Comparison of ENCODE assay signal across 8 cellular contexts in genomic region chr7:130941322-130942210, GRCh38.
DNase-seq lines count a peak whose midpoint lies in the region; ATAC-seq and TF ChIP-seq lines count a peak whose summit lies in the region.

No MANE protein-coding gene starts in this region.

- H3K9me3 ChIP-seq in HEK293 (ENCODE audit: control insufficient read depth, insufficient read depth, low read depth, low read length) (no peaks in the 10 kb centered on the region), endocrine pancreas (ENCODE audit: control insufficient read depth, low read length) (no peaks in the 10 kb centered on the region)

- no peaks in the 10 kb centered on the region for H3K36me3 Mint-ChIP-seq in neural crest cell (ENCODE audit: low read depth)

- POLR2A ChIA-PET in HEK293 (lab: Yijun Ruan, JAX), result no interaction called here

- CTCF ChIA-PET in HEK293 (lab: Yijun Ruan, JAX), result interaction anchor here (0.5 to 0.7 kb wide), 3 partner anchors 25 to 911 kb away, joined by 3 to 4 read pairs (median 3); no protein-coding TSS in a partner anchor

- no peak overlapping the region; the same call in 1 of the 2 replicates for H3K4me3 ChIP-seq in HEK293 (ENCODE audit: low read depth, low read length)
- H3K4me3 ChIP-seq in endocrine pancreas (ENCODE audit: control insufficient read depth, insufficient read depth, low read length), result peak overlapping the region; percentile 90

- no peak for ATAC-seq in activated CD4-positive, CD25-positive, alpha-beta regulatory T cell treated with anti-CD3 and anti-CD28 coated beads, Interleukin-2, amount 50 U/mL, for 24 hours
- ATAC-seq in HG02571 (IDR thresholded peaks at IDR 0.05; ENCODE audit: unreplicated experiment), result no peak

- H3K27ac ChIP-seq in HEK293 (ENCODE audit: extremely low read depth, low read depth, low read length), result peak overlapping the region; percentile 0; the same call in 1 of the 2 replicates

- no peaks in the 10 kb centered on the region for H3K27me3 ChIP-seq in endocrine pancreas (ENCODE audit: control insufficient read depth, insufficient read depth, low read length)

- H3K4me1 ChIP-seq in HEK293 (ENCODE audit: control insufficient read depth, insufficient read depth, low read length) (0 out of 2 replicates have a peak, but pooled peaks cover 3% of the 10 kb centered on the region), endocrine pancreas (ENCODE audit: control insufficient read depth, insufficient read depth, low read length) (peaks cover 35% of the 10 kb centered on the region)

- peak overlapping the region; percentile 3 for H3K9ac ChIP-seq in endocrine pancreas (ENCODE audit: control insufficient read depth, insufficient read depth, low read length)

- peak overlapping the region; percentile 33 for H3K4me3 Mint-ChIP-seq in neural crest cell

- peak; percentile 80 to 81 for DNase-seq in SW 1271 (lab: John Stamatoyannopoulos, UW)
- no peak for DNase-seq in neural crest cell (ENCODE audit: low read depth, low spot score)
- no peak for DNase-seq in KG1 (lab: John Stamatoyannopoulos, UW)
- no peak for DNase-seq in HCEC 1CT

- H3K9me3 Mint-ChIP-seq in neural crest cell, result no peaks in the 10 kb centered on the region

- TF ChIP-seq CTCF in HEK293 (tag by site-specific recombination; IDR thresholded peaks at IDR 0.05) (no peak), neural crest cell (conservative IDR thresholded peaks at IDR 0.05) (no peak)

- H3K36me3 ChIP-seq in HEK293 (ENCODE audit: control insufficient read depth in 2 of 2, insufficient read depth in 1 of 2, low read length in 2 of 2) (no peaks in the 10 kb centered on the region), endocrine pancreas (ENCODE audit: control insufficient read depth, insufficient read depth, low read length) (no peaks in the 10 kb centered on the region)

- peaks cover 47% of the 10 kb centered on the region for H3K4me1 Mint-ChIP-seq in neural crest cell

- no peak overlapping the region for H3K27ac Mint-ChIP-seq in neural crest cell (ENCODE audit: unreplicated experiment)

- H3K27me3 Mint-ChIP-seq in neural crest cell (ENCODE audit: low read depth), result no peaks in the 10 kb centered on the region

TF ChIP-seq in HEK293, 187 proteins besides CTCF, POLR2A, EP300 and RAD21:
- no peak for TF ChIP-seq ZNF792 (tag by site-specific recombination; IDR thresholded peaks at IDR 0.05)
- no peak for TF ChIP-seq ZNF140 (tag by site-specific recombination; IDR thresholded peaks at IDR 0.05)
- TF ChIP-seq ZXDB (tag by site-specific recombination; IDR thresholded peaks at IDR 0.05), result no peak
- TF ChIP-seq ZBTB17 (tag by site-specific recombination; IDR thresholded peaks at IDR 0.05), result 0 out of 2 replicates have a peak, but pooled peaks have one; percentile 13
- peak; percentile 38; the same call in 1 of the 2 replicates for TF ChIP-seq ZSCAN30 (tag by site-specific recombination; IDR thresholded peaks at IDR 0.05)
- peak; percentile 93 for TF ChIP-seq SCRT2 (tag by site-specific recombination; IDR thresholded peaks at IDR 0.05)
- TF ChIP-seq ZNF660 (tag by site-specific recombination; IDR thresholded peaks at IDR 0.05), result peak; percentile 43; the same call in 1 of the 2 replicates
- peak; percentile 97 for TF ChIP-seq MYNN (tag by site-specific recombination; IDR thresholded peaks at IDR 0.05; ENCODE audit: borderline replicate concordance)
- TF ChIP-seq ZNF335 (tag by site-specific recombination; conservative IDR thresholded peaks at IDR 0.05), result 0 out of 2 replicates have a peak, but pooled peaks have one; percentile 33
- peak; percentile 39; the same call in 1 of the 2 replicates for TF ChIP-seq SCRT1 (tag by site-specific recombination; IDR thresholded peaks at IDR 0.05; ENCODE audit: borderline replicate concordance)
- no peak for TF ChIP-seq ZNF23 (tag by site-specific recombination; IDR thresholded peaks at IDR 0.05; ENCODE audit: borderline replicate concordance)
- TF ChIP-seq ZBTB6 (tag by site-specific recombination; IDR thresholded peaks at IDR 0.05), result no peak
- no peak for TF ChIP-seq ZNF639 (tag by site-specific recombination; IDR thresholded peaks at IDR 0.05)
- TF ChIP-seq ZNF561 (tag by site-specific recombination; IDR thresholded peaks at IDR 0.05; ENCODE audit: borderline replicate concordance), result peak; percentile 43; the same call in 1 of the 2 replicates

Comparison
In these comparisons a context has a peak if more than half of its experiments do, and no peak if none do; other contexts are left out.
1. DNase-seq: peak in SW 1271 (2 of 2); none in neural crest cell (single experiment), KG1 (single experiment) and HCEC 1CT (single experiment).